Comparison of ENCODE assay signal across 26 cellular contexts in the genomic region with DNA sequence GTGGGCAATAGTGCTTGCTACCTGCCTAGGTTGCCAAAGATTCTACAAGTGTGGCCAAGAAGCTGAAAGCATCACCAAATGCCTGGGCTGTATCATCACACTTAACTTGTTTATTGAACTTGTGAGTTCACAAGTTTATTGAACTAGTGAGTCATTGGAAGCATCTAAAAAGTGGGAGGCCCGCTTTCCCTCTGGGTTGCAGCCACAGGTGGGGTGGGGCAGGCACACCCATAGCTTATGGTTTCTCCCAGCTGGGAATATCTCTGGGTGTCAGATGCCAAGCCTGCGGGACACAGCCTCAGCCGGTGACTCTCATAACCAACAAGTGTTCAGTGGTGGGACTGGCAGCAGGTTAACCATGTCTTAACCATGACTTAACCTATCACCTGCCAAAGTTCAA.
A peak's percentile ranks its signal among the peaks of the same experiment; 100 is the strongest.
DNase-seq lines count a peak whose midpoint lies in the region; ATAC-seq and TF ChIP-seq lines count a peak whose summit lies in the region.
"Had no signal": no experiment of that assay in that cellular context is flagged by ENCODE, and none has a peak within 500 bp of the region (broad histone marks: within the 10 kb centered on the region; RNA-seq: fewer than 3 reads in every experiment).

No MANE protein-coding gene starts in this region.

- no peak for TF ChIP-seq POLR2A in IMR-90 (IDR thresholded peaks at IDR 0.05; ENCODE audit: low read depth, low read length)

- H2AFZ ChIP-seq in IMR-90 (replicated peaks; ENCODE audit: low read length, poor library complexity) (no peak overlapping the region), mammary epithelial cell (ENCODE audit: low read depth, low read length) (no peak overlapping the region), OCI-LY7 (ENCODE audit: low read length) (no peak overlapping the region)

- peaks cover 39% of the 10 kb centered on the region for H3K27me3 Mint-ChIP-seq in Calu3 (ENCODE audit: unreplicated experiment)
- H3K27me3 Mint-ChIP-seq: activated naive CD8-positive, alpha-beta T cell treated with anti-CD3 and anti-CD28 coated beads for 36 hours; CD8-positive, alpha-beta memory T cell had no signal

- no peak overlapping the region for H3K14ac ChIP-seq in IMR-90 (replicated peaks; ENCODE audit: low read depth, low read length)

- H2AK9ac ChIP-seq in IMR-90 (replicated peaks; ENCODE audit: low read depth, low read length, poor library complexity): no peak overlapping the region

- no peak overlapping the region for H3K56ac ChIP-seq in IMR-90 (ENCODE audit: extremely low read depth, insufficient read depth, low read length)

- H2AK5ac ChIP-seq in IMR-90 (ENCODE audit: low read depth, low read length): no peak overlapping the region

- no peak for TF ChIP-seq CTCF in Calu3 (IDR thresholded peaks at IDR 0.05; ENCODE audit: unreplicated experiment)
- no peak for TF ChIP-seq CTCF in IMR-90 (conservative IDR thresholded peaks at IDR 0.05; ENCODE audit: low read depth, low read length)
- TF ChIP-seq CTCF in mammary epithelial cell (conservative IDR thresholded peaks at IDR 0.05 in 1 of 2, IDR thresholded peaks at IDR 0.05 in 1 of 2; ENCODE audit: extremely low read depth in 1 of 2, insufficient read depth in 1 of 2, low read depth in 1 of 2, low read length in 2 of 2): no peak
- TF ChIP-seq CTCF in OCI-LY7 (conservative IDR thresholded peaks at IDR 0.05; ENCODE audit: low read length): no peak

- H4K5ac ChIP-seq in IMR-90 (ENCODE audit: low read depth, low read length): no peak overlapping the region

- H3K4me3 Mint-ChIP-seq in Calu3 (ENCODE audit: low read depth, unreplicated experiment): no peak overlapping the region
- H3K4me3 Mint-ChIP-seq: activated naive CD8-positive, alpha-beta T cell treated with anti-CD3 and anti-CD28 coated beads for 36 hours; CD8-positive, alpha-beta memory T cell; nephron progenitor cell had no signal

- POLR2A ChIA-PET in IMR-90 (lab: Charles Lee; ENCODE audit: unreplicated experiment) (no interaction called here), OCI-LY7 (lab: Charles Lee) (no interaction called here)

- no peak overlapping the region for H3K18ac ChIP-seq in IMR-90 (ENCODE audit: low read depth, low read length)

- no peak overlapping the region for H2BK5ac ChIP-seq in IMR-90 (ENCODE audit: low read depth, low read length, poor library complexity, severe bottlenecking)

- H3K9me2 ChIP-seq in OCI-LY7 (ENCODE audit: insufficient read depth, low read length): no peaks in the 10 kb centered on the region

- H3K36me3 ChIP-seq in IMR-90 (ENCODE audit: control insufficient read depth, insufficient read depth, low read length): no peaks in the 10 kb centered on the region
- H3K36me3 ChIP-seq in mammary epithelial cell (ENCODE audit: insufficient read depth, low read length): no peaks in the 10 kb centered on the region
- no peaks in the 10 kb centered on the region for H3K36me3 ChIP-seq in OCI-LY7 (ENCODE audit: insufficient read depth, low read length)
- H3K36me3 ChIP-seq: heart left ventricle, left lung, pancreas, right lobe of liver, SJCRH30, upper lobe of right lung had no signal

- no peaks in the 10 kb centered on the region for H3K4me1 Mint-ChIP-seq in Calu3 (ENCODE audit: low read depth, unreplicated experiment)
- H3K4me1 Mint-ChIP-seq: activated naive CD8-positive, alpha-beta T cell treated with anti-CD3 and anti-CD28 coated beads for 36 hours; CD8-positive, alpha-beta memory T cell; nephron progenitor cell had no signal

- H4K20me1 ChIP-seq in IMR-90 (ENCODE audit: insufficient read depth, low read length) (no peaks in the 10 kb centered on the region), mammary epithelial cell (ENCODE audit: insufficient read depth, low read length) (no peaks in the 10 kb centered on the region), OCI-LY7 (ENCODE audit: insufficient read depth, low read length) (no peaks in the 10 kb centered on the region)

- H3K9me3 ChIP-seq in IMR-90 (ENCODE audit: control insufficient read depth, insufficient read depth, low read length) (no peaks in the 10 kb centered on the region), mammary epithelial cell (replicated peaks; ENCODE audit: insufficient read depth, low read length) (no peaks in the 10 kb centered on the region), OCI-LY7 (ENCODE audit: low read length) (no peaks in the 10 kb centered on the region)
- H3K9me3 ChIP-seq: heart left ventricle, left lung, pancreas, right lobe of liver, SJCRH30, upper lobe of right lung had no signal

- H3K4ac ChIP-seq in IMR-90 (ENCODE audit: low read depth, low read length): no peak overlapping the region

- no peak overlapping the region for H3K4me2 ChIP-seq in IMR-90 (ENCODE audit: low read depth, low read length)
- no peak overlapping the region for H3K4me2 ChIP-seq in mammary epithelial cell (ENCODE audit: insufficient read depth, low read depth, low read length)
- no peak overlapping the region for H3K4me2 ChIP-seq in OCI-LY7 (ENCODE audit: low read length)

- H3K4me1 ChIP-seq in IMR-90 (ENCODE audit: control insufficient read depth, insufficient read depth, low read length) (0 out of 2 replicates have a peak, but pooled peaks cover 2% of the 10 kb centered on the region), mammary epithelial cell (ENCODE audit: insufficient read depth, low read length) (no peaks in the 10 kb centered on the region), OCI-LY7 (ENCODE audit: insufficient read depth, low read length, poor library complexity, severe bottlenecking) (no peaks in the 10 kb centered on the region)
- H3K4me1 ChIP-seq: left lung, pancreas, right lobe of liver, SJCRH30, upper lobe of right lung had no signal

- H3K4me3 ChIP-seq in IMR-90 (ENCODE audit: insufficient read depth, low read depth, low read length) (no peak overlapping the region), mammary epithelial cell (replicated peaks in 1 of 3; ENCODE audit: insufficient read depth in 1 of 3, low read depth in 2 of 3, low read length in 3 of 3) (no peak overlapping the region), OCI-LY7 (ENCODE audit: low read depth, low read length, poor library complexity, severe bottlenecking) (no peak overlapping the region)
- H3K4me3 ChIP-seq: heart left ventricle, left lung, pancreas, right lobe of liver, SJCRH30, upper lobe of right lung had no signal

- no peaks in the 10 kb centered on the region for H3K9me1 ChIP-seq in IMR-90 (ENCODE audit: insufficient read depth, low read length)

- CTCF ChIA-PET in Calu3 (lab: Charles Lee) (no interaction called here), IMR-90 (lab: Yijun Ruan, JAX) (no interaction called here), mammary epithelial cell (lab: Charles Lee; ENCODE audit: low non-redundant PET) (no interaction called here), OCI-LY7 (lab: Charles Lee; ENCODE audit: unreplicated experiment) (no interaction called here)

- H3K79me2 ChIP-seq in mammary epithelial cell (ENCODE audit: insufficient read depth, low read length) (no peaks in the 10 kb centered on the region), OCI-LY7 (ENCODE audit: insufficient read depth, low read depth, low read length) (no peaks in the 10 kb centered on the region)

- dilution Hi-C loops in IMR-90 (cut with HindIII; ENCODE audit: low sequenced_read_pairs, unreplicated experiment) (no loop called here), mammary epithelial cell (cut with HindIII; ENCODE audit: low sequenced_read_pairs) (no loop called here)

- H3K36me3 Mint-ChIP-seq in Calu3 (ENCODE audit: insufficient read depth, unreplicated experiment): no peaks in the 10 kb centered on the region
- H3K36me3 Mint-ChIP-seq: activated naive CD8-positive, alpha-beta T cell treated with anti-CD3 and anti-CD28 coated beads for 36 hours; CD8-positive, alpha-beta memory T cell had no signal

- no peak overlapping the region for H3K9ac ChIP-seq in IMR-90 (ENCODE audit: low read depth, low read length)
- H3K9ac ChIP-seq in mammary epithelial cell (ENCODE audit: insufficient read depth, low read length): no peak overlapping the region

- H3K27ac ChIP-seq in IMR-90 (ENCODE audit: insufficient read depth, low read length): no peak overlapping the region
- H3K27ac ChIP-seq in mammary epithelial cell (ENCODE audit: insufficient read depth, low read depth, low read length): no peak overlapping the region
- no peak overlapping the region for H3K27ac ChIP-seq in OCI-LY7 (ENCODE audit: low read depth, low read length, poor library complexity, severe bottlenecking)
- H3K27ac ChIP-seq: heart left ventricle, left lung, pancreas, right lobe of liver, SJCRH30, upper lobe of right lung had no signal

- H2BK15ac ChIP-seq in IMR-90 (ENCODE audit: low read depth, low read length): no peak overlapping the region

- in situ Hi-C loops in IMR-90 (cut with MboI; ENCODE audit: low sequenced_read_pairs): no loop called here
- in situ Hi-C loops in mammary epithelial cell (cut with MboI; ENCODE audit: low sequenced_read_pairs in 2 of 2): no loop called here

- H3K9me3 Mint-ChIP-seq in Calu3 (ENCODE audit: low read depth, unreplicated experiment): no peaks in the 10 kb centered on the region
- H3K9me3 Mint-ChIP-seq: activated naive CD8-positive, alpha-beta T cell treated with anti-CD3 and anti-CD28 coated beads for 36 hours; nephron progenitor cell had no signal

- H2BK120ac ChIP-seq in IMR-90 (ENCODE audit: low read depth, low read length): no peak overlapping the region

- no peak overlapping the region for H3K23ac ChIP-seq in IMR-90 (ENCODE audit: low read depth, low read length)

- no peak overlapping the region for H4K91ac ChIP-seq in IMR-90 (ENCODE audit: insufficient read depth, low read depth, low read length)

- no peak overlapping the region for H2BK20ac ChIP-seq in IMR-90 (ENCODE audit: low read depth, low read length)

- no TSS peak for BruUV-seq in Calu3 (replicated peaks; lab: Mats Ljungman, UMichigan)
- no TSS peak for BruUV-seq in IMR-90 (replicated peaks; lab: Mats Ljungman, UMichigan)
- BruUV-seq in mammary epithelial cell (replicated peaks; lab: Mats Ljungman, UMichigan): no TSS peak
- no TSS peak for BruUV-seq in OCI-LY7 (replicated peaks; lab: Mats Ljungman, UMichigan)

- H3K79me1 ChIP-seq in IMR-90 (ENCODE audit: low read depth in 1 of 2, low read length in 2 of 2): no peaks in the 10 kb centered on the region

- H3K27ac Mint-ChIP-seq in Calu3 (ENCODE audit: unreplicated experiment): no peak overlapping the region
- H3K27ac Mint-ChIP-seq: activated naive CD8-positive, alpha-beta T cell treated with anti-CD3 and anti-CD28 coated beads for 36 hours; CD8-positive, alpha-beta memory T cell; nephron progenitor cell had no signal

- no peak for TF ChIP-seq RAD21 in IMR-90 (IDR thresholded peaks at IDR 0.05; ENCODE audit: low read length)

- DNase-seq in Calu3 (peak; percentile 33), IMR-90 (peak; percentile 59), mammary epithelial cell (peak; percentile 76), kidney tubule cell (ENCODE audit: low spot score) (peak; percentile 26), NCI-H1105 treated with DMSO at 0.1 percent for 48 hours (lab: John Stamatoyannopoulos, UW) (no peak), OCI-LY7 (ENCODE audit: low spot score) (no peak), NCI-H345 (lab: John Stamatoyannopoulos, UW) (no peak)
- DNase-seq: activated CD4-positive, alpha-beta T cell treated with anti-CD3 and anti-CD28 coated beads for 4 hours; activated naive CD8-positive, alpha-beta T cell treated with anti-CD3 and anti-CD28 coated beads for 36 hours; CD8-positive, alpha-beta memory T cell; DMS79 treated with DMSO at 0.1 percent for 48 hours; effector CD8-positive, alpha-beta T cell; GOT3; KG1; left lung; midbrain; NCI-H1092; NCI-H2029; NCI-H446; nephron progenitor cell; pancreas; right lobe of liver; SJCRH30; upper lobe of right lung had no signal

- no peaks in the 10 kb centered on the region; the same call in 1 of the 2 replicates for H3K27me3 ChIP-seq in IMR-90 (ENCODE audit: control insufficient read depth, insufficient read depth, low read length)
- peaks cover 6% of the 10 kb centered on the region for H3K27me3 ChIP-seq in mammary epithelial cell (ENCODE audit: insufficient read depth, low read length)
- H3K27me3 ChIP-seq: heart left ventricle, left lung, pancreas, right lobe of liver, SJCRH30, upper lobe of right lung had no signal

- intact Hi-C loops in Calu3 (cut with micrococcal nuclease; ENCODE audit: unreplicated experiment): no loop called here
- intact Hi-C loops in IMR-90 (cut with micrococcal nuclease): no loop called here
- intact Hi-C loops in mammary epithelial cell (cut with micrococcal nuclease): no loop called here
- intact Hi-C loops in OCI-LY7 (cut with micrococcal nuclease; ENCODE audit: unreplicated experiment): no loop called here

- no CpG with 5 or more reads among the region's 3 CpGs for WGBS in IMR-90 (ENCODE audit: extremely low coverage in 2 of 2, insufficient read length in 1 of 2), 2 experiments
- no CpG with 5 or more reads among the region's 3 CpGs for WGBS in mammary epithelial cell (ENCODE audit: low coverage, missing lambda C conversion rate)

- no peak overlapping the region for H4K8ac ChIP-seq in IMR-90 (ENCODE audit: low read depth in 2 of 2, low read length in 2 of 2)

- no peak; the same call in 1 of the 2 replicates for ATAC-seq in IMR-90 (ENCODE audit: low read depth)
- ATAC-seq in HG03135 (IDR thresholded peaks at IDR 0.05; ENCODE audit: unreplicated experiment): no peak
- ATAC-seq: heart left ventricle, left lung, pancreas, upper lobe of right lung had no signal

Comparison
In these comparisons a context has a peak if more than half of its experiments do, and no peak if none do; other contexts are left out.
1. DNase-seq: peak in Calu3 (single experiment), IMR-90 (single experiment), mammary epithelial cell (single experiment) and kidney tubule cell (single experiment); none in NCI-H1105 treated with DMSO at 0.1 percent for 48 hours (single experiment), OCI-LY7 (single experiment) and NCI-H345 (single experiment).